In genomic region chr1:234406871-234407270, GRCh38 we compare ENCODE assay signal across 3 cellular contexts.
TF ChIP-seq lines count a peak whose summit lies in the region.

No MANE protein-coding gene starts in this region.

TF ChIP-seq in GM23338, 12 proteins besides CTCF, POLR2A, EP300 and RAD21:
- TF ChIP-seq ETS1 (IDR thresholded peaks at IDR 0.05) (no peak), ZNF114 (CRISPR knock-in tag; IDR thresholded peaks at IDR 0.05) (no peak), STAT1 (IDR thresholded peaks at IDR 0.05; ENCODE audit: unreplicated experiment) (no peak), JUNB (IDR thresholded peaks at IDR 0.05; ENCODE audit: unreplicated experiment) (no peak), REST (IDR thresholded peaks at IDR 0.05; ENCODE audit: unreplicated experiment) (no peak)

TF ChIP-seq in K562, 482 proteins besides CTCF, POLR2A, EP300 and RAD21 (continues in another document):
- no peak for TF ChIP-seq PBX2 (CRISPR knock-in tag; IDR thresholded peaks at IDR 0.05; ENCODE audit: low read depth)
- 0 out of 2 replicates have a peak, but pooled peaks have one; percentile 33 for TF ChIP-seq PBX2 (tag; conservative IDR thresholded peaks at IDR 0.05; ENCODE audit: low read depth)
- no peak for TF ChIP-seq ZBTB5 (IDR thresholded peaks at IDR 0.05)
- no peak for TF ChIP-seq ZNF507 (tag; conservative IDR thresholded peaks at IDR 0.05)
- TF ChIP-seq MEF2D (tag; conservative IDR thresholded peaks at IDR 0.05; ENCODE audit: low read depth), result no peak
- no peak for TF ChIP-seq NR1H2 (CRISPR knock-in tag; IDR thresholded peaks at IDR 0.05)
- TF ChIP-seq MIER1 (IDR thresholded peaks at IDR 0.05; ENCODE audit: low read depth), result no peak
- TF ChIP-seq COPS2 (conservative IDR thresholded peaks at IDR 0.05), result no peak
- no peak for TF ChIP-seq ZNF76 (CRISPR knock-in tag; IDR thresholded peaks at IDR 0.05; ENCODE audit: borderline replicate concordance)
- TF ChIP-seq NCOR1 (IDR thresholded peaks at IDR 0.05), result 0 out of 2 replicates have a peak, but pooled peaks have one; percentile 8
- no peak for TF ChIP-seq MXD1 (CRISPR knock-in tag; IDR thresholded peaks at IDR 0.05; ENCODE audit: borderline replicate concordance, poor library complexity, severe bottlenecking)
- no peak for TF ChIP-seq ZNF184 (CRISPR knock-in tag; IDR thresholded peaks at IDR 0.05)
- no peak for TF ChIP-seq THRAP3 (IDR thresholded peaks at IDR 0.05; ENCODE audit: borderline replicate concordance)
- no peak for TF ChIP-seq FOXK1 (CRISPR knock-in tag; IDR thresholded peaks at IDR 0.05; ENCODE audit: borderline replicate concordance)
- TF ChIP-seq POLR2B (IDR thresholded peaks at IDR 0.05; ENCODE audit: low read depth, partially characterized antibody), result no peak
- no peak for TF ChIP-seq ZNF41 (CRISPR knock-in tag; conservative IDR thresholded peaks at IDR 0.05)
- TF ChIP-seq YBX1 (IDR thresholded peaks at IDR 0.05), result no peak
- TF ChIP-seq DPF2 (IDR thresholded peaks at IDR 0.05), result 0 out of 2 replicates have a peak, but pooled peaks have one; percentile 42
- no peak for TF ChIP-seq E2F6 (IDR thresholded peaks at IDR 0.05; ENCODE audit: borderline replicate concordance in 1 of 2, extremely low read depth in 1 of 2, insufficient read depth in 1 of 2, insufficient read length in 1 of 2, low read depth in 1 of 2, low read length in 1 of 2, poor library complexity in 1 of 2, severe bottlenecking in 1 of 2)
- no peak for TF ChIP-seq MAX (CRISPR knock-in tag; IDR thresholded peaks at IDR 0.05)
- TF ChIP-seq CBFA2T3 (IDR thresholded peaks at IDR 0.05), result peak; percentile 67
- no peak for TF ChIP-seq ZBED1 (IDR thresholded peaks at IDR 0.05)
- TF ChIP-seq ESRRA (IDR thresholded peaks at IDR 0.05; ENCODE audit: borderline replicate concordance, low read depth), result no peak
- TF ChIP-seq ZNF696 (CRISPR knock-in tag; conservative IDR thresholded peaks at IDR 0.05), result no peak
- no peak for TF ChIP-seq BCOR (IDR thresholded peaks at IDR 0.05)
- TF ChIP-seq PRPF4 (IDR thresholded peaks at IDR 0.05; ENCODE audit: insufficient read depth, low read depth, low read length, poor library complexity, severe bottlenecking), result no peak
- no peak for TF ChIP-seq MCM5 (IDR thresholded peaks at IDR 0.05; ENCODE audit: low read depth)
- TF ChIP-seq HDAC1 (IDR thresholded peaks at IDR 0.05), result 0 out of 4 replicates have a peak, but pooled peaks of 1 of the 2 experiments have one; percentile 30
- TF ChIP-seq CBFA2T2 (conservative IDR thresholded peaks at IDR 0.05), result peak; percentile 35
- no peak for TF ChIP-seq ATF7 (IDR thresholded peaks at IDR 0.05)

TF ChIP-seq in SK-N-SH treated with all-trans-retinoic acid at 6 μM for 48 hours, 23 proteins besides CTCF, POLR2A, EP300 and RAD21:
- no peak for TF ChIP-seq CSRNP3 (CRISPR knock-in tag; IDR thresholded peaks at IDR 0.05)
- no peak for TF ChIP-seq BACH2 (CRISPR knock-in tag; IDR thresholded peaks at IDR 0.05; ENCODE audit: borderline replicate concordance)
- TF ChIP-seq CREB5 (CRISPR knock-in tag; IDR thresholded peaks at IDR 0.05; ENCODE audit: low read depth), result no peak
- TF ChIP-seq ISL1 (CRISPR knock-in tag; IDR thresholded peaks at IDR 0.05), result no peak
- TF ChIP-seq RARB (CRISPR knock-in tag; IDR thresholded peaks at IDR 0.05), result no peak
- TF ChIP-seq OSR1 (CRISPR knock-in tag; IDR thresholded peaks at IDR 0.05), result no peak
- no peak for TF ChIP-seq ARNTL (CRISPR knock-in tag; IDR thresholded peaks at IDR 0.05; ENCODE audit: borderline replicate concordance, low read depth)
- TF ChIP-seq ZNF70 (CRISPR knock-in tag; IDR thresholded peaks at IDR 0.05), result no peak
- no peak for TF ChIP-seq ZNF8 (CRISPR knock-in tag; IDR thresholded peaks at IDR 0.05)
- TF ChIP-seq TSHZ2 (CRISPR knock-in tag; IDR thresholded peaks at IDR 0.05), result no peak
- TF ChIP-seq ESRRG (CRISPR knock-in tag; IDR thresholded peaks at IDR 0.05), result no peak
- no peak for TF ChIP-seq ZFP30 (CRISPR knock-in tag; IDR thresholded peaks at IDR 0.05)
- TF ChIP-seq POU6F1 (CRISPR knock-in tag; IDR thresholded peaks at IDR 0.05; ENCODE audit: borderline replicate concordance, low read depth), result no peak
- no peak for TF ChIP-seq TCF4 (CRISPR knock-in tag; IDR thresholded peaks at IDR 0.05; ENCODE audit: borderline replicate concordance)
- TF ChIP-seq CSDC2 (CRISPR knock-in tag; IDR thresholded peaks at IDR 0.05), result no peak
- no peak for TF ChIP-seq SNAI2 (CRISPR knock-in tag; IDR thresholded peaks at IDR 0.05)
TF ChIP-seq in SK-N-SH treated with all-trans-retinoic acid at 6 μM for 48 hours: peak in this region for 0.
